In genomic region chr5:74643160-74643562, GRCh38 we compare ENCODE assay signal across 9 cellular contexts. TPM values are rescaled to one million over a fixed set of nuclear protein-coding genes. Genes with fewer than 3 reads are reported as not detected.
A peak's percentile ranks its signal among the peaks of the same experiment; 100 is the strongest.
DNase-seq lines count a peak whose midpoint lies in the region; ATAC-seq, FAIRE-seq and TF ChIP-seq lines count a peak whose summit lies in the region.
"Had no signal": no experiment of that assay in that cellular context is flagged by ENCODE, and none has a peak within 500 bp of the region (broad histone marks: within the 10 kb centered on the region; RNA-seq: fewer than 3 reads in every experiment).

No MANE protein-coding gene starts in this region.

- H3K79me2 ChIP-seq in PC-9 (ENCODE audit: low read depth) (peaks cover 22% of the 10 kb centered on the region), endothelial cell of umbilical vein (ENCODE audit: control insufficient read depth, insufficient read depth, low read length) (peaks cover 22% of the 10 kb centered on the region)

- TF ChIP-seq CTCF in PC-9 (conservative IDR thresholded peaks at IDR 0.05) (no peak), endothelial cell of umbilical vein (IDR thresholded peaks at IDR 0.05; ENCODE audit: extremely low read depth in 1 of 2, insufficient read depth in 1 of 2, low read depth in 1 of 2, low read length in 2 of 2) (no peak), progenitor cell of endocrine pancreas (IDR thresholded peaks at IDR 0.05; ENCODE audit: unreplicated experiment) (no peak)

- peaks cover 23% of the 10 kb centered on the region for H3K4me1 Mint-ChIP-seq in progenitor cell of endocrine pancreas (ENCODE audit: low read depth)

- H3K9me3 ChIP-seq in PC-9 (ENCODE audit: insufficient read depth, low read depth) (no peaks in the 10 kb centered on the region), endothelial cell of umbilical vein (replicated peaks; ENCODE audit: control insufficient read depth, insufficient read depth, low read length) (no peaks in the 10 kb centered on the region)

- H3K27me3 ChIP-seq in PC-9 (ENCODE audit: insufficient read depth, low read depth), result no peaks in the 10 kb centered on the region
- H3K27me3 ChIP-seq in endothelial cell of umbilical vein (ENCODE audit: control insufficient read depth in 2 of 2, insufficient read depth in 2 of 2, low read length in 2 of 2), result no peaks in the 10 kb centered on the region

- H3K4me1 ChIP-seq in PC-9 (replicated peaks; ENCODE audit: insufficient read depth) (peaks cover 36% of the 10 kb centered on the region), endothelial cell of umbilical vein (ENCODE audit: control insufficient read depth, extremely low read depth, insufficient read depth, low read length) (peaks cover 42% of the 10 kb centered on the region)

- H3F3A ChIP-seq in PC-9 (ENCODE audit: insufficient read depth, low read depth), result peaks cover 47% of the 10 kb centered on the region

- H4K20me1 ChIP-seq in PC-9 (ENCODE audit: insufficient read depth) (peaks cover 21% of the 10 kb centered on the region), endothelial cell of umbilical vein (replicated peaks; ENCODE audit: control insufficient read depth, extremely low read depth, insufficient read depth, low read length) (no peaks in the 10 kb centered on the region)

- no peak overlapping the region for H3K4me3 Mint-ChIP-seq in progenitor cell of endocrine pancreas (ENCODE audit: low read depth)

- H3K9me3 Mint-ChIP-seq in progenitor cell of endocrine pancreas (ENCODE audit: low read depth), result no peaks in the 10 kb centered on the region

- H3K27ac Mint-ChIP-seq in progenitor cell of endocrine pancreas, result no peak overlapping the region

- BruUV-seq in PC-9 (replicated peaks; lab: Mats Ljungman, UMichigan) (no TSS peak), endothelial cell of umbilical vein (replicated peaks; lab: Mats Ljungman, UMichigan) (no TSS peak)

- ATAC-seq in GM21367 (IDR thresholded peaks at IDR 0.05; ENCODE audit: unreplicated experiment), result no peak
- no peak for ATAC-seq in HG02970 (IDR thresholded peaks at IDR 0.05; ENCODE audit: low FRiP score, unreplicated experiment)

- H3K36me3 ChIP-seq in PC-9 (ENCODE audit: low read depth) (peaks cover 14% of the 10 kb centered on the region), endothelial cell of umbilical vein (ENCODE audit: control insufficient read depth in 2 of 2, extremely low read depth in 1 of 2, insufficient read depth in 2 of 2, low read length in 2 of 2) (no peaks in the 10 kb centered on the region)

- DNase-seq in EH (ENCODE audit: low read depth), result peak; percentile 96
- DNase-seq in PC-9, result peak in 1 of 2 experiments; percentile 98
- DNase-seq in endothelial cell of umbilical vein (ENCODE audit: low read depth, low spot score), result peak; percentile 86
- DNase-seq in non-pigmented ciliary epithelial cell (ENCODE audit: low read depth), result peak; percentile 98
- DNase-seq in KG1 (lab: John Stamatoyannopoulos, UW), result no peak
- DNase-seq in progenitor cell of endocrine pancreas (ENCODE audit: low spot score, unreplicated experiment), result no peak
- DNase-seq: effector memory CD4-positive, alpha-beta T cell had no signal

- CTCF ChIA-PET in PC-9 (lab: Charles Lee) (interaction anchor here (0.8 kb wide), 1 partner anchor 607 kb away, joined by 3 read pairs; no protein-coding TSS in a partner anchor), endothelial cell of umbilical vein (lab: Charles Lee) (interaction anchor here (0.7 to 7.4 kb wide), 16 partner anchors 12 to 1052 kb away, joined by 3 to 78 read pairs (median 4); no protein-coding TSS in a partner anchor)

- no peaks in the 10 kb centered on the region for H3K27me3 Mint-ChIP-seq in progenitor cell of endocrine pancreas

- H3K4me2 ChIP-seq in PC-9 (peak overlapping the region; percentile 98), endothelial cell of umbilical vein (ENCODE audit: insufficient read depth, low read length) (peak overlapping the region; percentile 84)

- no peak overlapping the region for H2AFZ ChIP-seq in PC-9
- no peak overlapping the region for H2AFZ ChIP-seq in endothelial cell of umbilical vein (ENCODE audit: low read depth, low read length)

- FAIRE-seq in endothelial cell of umbilical vein (lab: Jason Lieb, UNC), result peak; percentile 92

- H3K4me3 ChIP-seq in PC-9, result no peak overlapping the region; the same call in 1 of the 2 replicates
- no peak overlapping the region for H3K4me3 ChIP-seq in endothelial cell of umbilical vein (replicated peaks in 1 of 3; ENCODE audit: insufficient read depth in 1 of 3, low read depth in 1 of 3, low read length in 3 of 3)

- H3K9ac ChIP-seq in endothelial cell of umbilical vein (replicated peaks; ENCODE audit: extremely low read depth, insufficient read depth, low read length), result peak overlapping the region; percentile 82

- H3K9me2 ChIP-seq in PC-9 (ENCODE audit: insufficient read depth), result no peaks in the 10 kb centered on the region

- dilution Hi-C loops in endothelial cell of umbilical vein (cut with MboI; ENCODE audit: extremely low pct_ligation_motif_present, low sequenced_read_pairs), result no loop called here

- no peaks in the 10 kb centered on the region for H3K9me1 ChIP-seq in endothelial cell of umbilical vein (replicated peaks; ENCODE audit: control insufficient read depth, extremely low read depth, insufficient read depth, low read length)

- POLR2A ChIA-PET in PC-9 (lab: Charles Lee; ENCODE audit: unreplicated experiment), result interaction anchor here (0.6 to 1.2 kb wide), 3 partner anchors 10 to 395 kb away, joined by 3 to 4 read pairs (median 3); no protein-coding TSS in a partner anchor
- POLR2A ChIA-PET in endothelial cell of umbilical vein (lab: Charles Lee), result interaction anchor here (0.6 kb wide), 1 partner anchor 71 kb away, joined by 3 read pairs; no protein-coding TSS in a partner anchor

- TF ChIP-seq POLR2A in endothelial cell of umbilical vein (IDR thresholded peaks at IDR 0.05; ENCODE audit: low read depth, low read length), result peak; percentile 50

- H3K36me3 Mint-ChIP-seq in progenitor cell of endocrine pancreas (ENCODE audit: insufficient read depth), result no peaks in the 10 kb centered on the region

- intact Hi-C loops in PC-9 (cut with micrococcal nuclease; ENCODE audit: unreplicated experiment) (loop anchor here (1.0 to 5.0 kb wide), 5 partner anchors 370 to 704 kb away; no protein-coding TSS in a partner anchor), endothelial cell of umbilical vein (cut with micrococcal nuclease) (loop anchor here (1.0 to 5.0 kb wide), 4 partner anchors 316 to 741 kb away; no protein-coding TSS in a partner anchor)

- H3K27ac ChIP-seq in PC-9 (peak overlapping the region; percentile 98), endothelial cell of umbilical vein (ENCODE audit: insufficient read depth, low read depth, low read length) (peak overlapping the region; percentile 91)

TF ChIP-seq in endothelial cell of umbilical vein, 7 proteins besides CTCF, POLR2A, EP300 and RAD21:
- TF ChIP-seq MAX (IDR thresholded peaks at IDR 0.05; ENCODE audit: insufficient read depth, insufficient read length) (no peak), JUN (IDR thresholded peaks at IDR 0.05; ENCODE audit: borderline replicate concordance, insufficient read depth, insufficient read length, low read depth) (peak; percentile 96), GATA2 (IDR thresholded peaks at IDR 0.05; ENCODE audit: insufficient read depth, insufficient read length, low read depth, low read length) (peak; percentile 66), POLR2AphosphoS5 (IDR thresholded peaks at IDR 0.05; ENCODE audit: insufficient read depth, low read depth, low read length) (peak; percentile 91), MYC (IDR thresholded peaks at IDR 0.05; ENCODE audit: low read depth, low read length) (no peak), FOS (IDR thresholded peaks at IDR 0.05; ENCODE audit: borderline replicate concordance, insufficient read depth, low read length) (peak; percentile 93), EZH2 (IDR thresholded peaks at IDR 0.05; ENCODE audit: borderline replicate concordance, low read depth, low read length, severe bottlenecking) (no peak)

RNA-seq across cellular contexts. Expression of gene ENC1, which starts 2.6 kb away (rescaled TPM):
- total RNA-seq in PC-9 (2021), result 38.8 and 53.6 TPM in 2 replicates
- 42.2 and 53.6 TPM in 2 replicates for total RNA-seq in endothelial cell of umbilical vein
- polyA plus RNA-seq in endothelial cell of umbilical vein, result 53.3 and 59.7 TPM in 2 replicates
- polyA plus RNA-seq in endothelial cell of umbilical vein (2011; cell fraction: cytosol; rRNA removed), result 31.4 and 32.4 TPM in 2 replicates
- polyA plus RNA-seq in endothelial cell of umbilical vein (2011; cell fraction: nucleus; rRNA removed), result 169 and 182 TPM in 2 replicates
- polyA plus RNA-seq in endothelial cell of umbilical vein (2012), result 33.7 and 52.2 TPM in 2 replicates
- polyA minus RNA-seq in endothelial cell of umbilical vein, result 116 and 122 TPM in 2 replicates
- not detected for polyA minus RNA-seq in endothelial cell of umbilical vein (2011; cell fraction: cytosol; rRNA and poly(A)+ RNA removed)
- polyA minus RNA-seq in endothelial cell of umbilical vein (2011; cell fraction: nucleus; rRNA and poly(A)+ RNA removed), result 133 and 151 TPM in 2 replicates
- total RNA-seq in progenitor cell of endocrine pancreas, result 71.7 and 78.7 TPM in 2 replicates

RNA-seq across cellular contexts. Expression of gene HEXB, which starts 41.9 kb away (rescaled TPM):
- total RNA-seq in PC-9 (2021), result 84.6 and 92.3 TPM in 2 replicates
- total RNA-seq in endothelial cell of umbilical vein, result 176 and 182 TPM in 2 replicates
- 126 and 128 TPM in 2 replicates for polyA plus RNA-seq in endothelial cell of umbilical vein
- polyA plus RNA-seq in endothelial cell of umbilical vein (2011; cell fraction: cytosol; rRNA removed), result 119 and 132 TPM in 2 replicates
- 64.9 and 99.7 TPM in 2 replicates for polyA plus RNA-seq in endothelial cell of umbilical vein (2011; cell fraction: nucleus; rRNA removed)
- polyA plus RNA-seq in endothelial cell of umbilical vein (2012), result 155 and 240 TPM in 2 replicates
- 102 and 124 TPM in 2 replicates for polyA minus RNA-seq in endothelial cell of umbilical vein
- polyA minus RNA-seq in endothelial cell of umbilical vein (2011; cell fraction: cytosol; rRNA and poly(A)+ RNA removed), result 57.9 TPM
- polyA minus RNA-seq in endothelial cell of umbilical vein (2011; cell fraction: nucleus; rRNA and poly(A)+ RNA removed), result 35.3 and 39.2 TPM in 2 replicates
- 59.9 and 61.4 TPM in 2 replicates for total RNA-seq in progenitor cell of endocrine pancreas

Comparison
In these comparisons a context has a peak if more than half of its experiments do, and no peak if none do; other contexts are left out.
1. DNase-seq: peak in EH (single experiment), endothelial cell of umbilical vein (single experiment) and non-pigmented ciliary epithelial cell (single experiment); none in KG1 (single experiment) and progenitor cell of endocrine pancreas (single experiment).